Comparison of ENCODE assay signal across 1 cellular context in the genomic region with DNA sequence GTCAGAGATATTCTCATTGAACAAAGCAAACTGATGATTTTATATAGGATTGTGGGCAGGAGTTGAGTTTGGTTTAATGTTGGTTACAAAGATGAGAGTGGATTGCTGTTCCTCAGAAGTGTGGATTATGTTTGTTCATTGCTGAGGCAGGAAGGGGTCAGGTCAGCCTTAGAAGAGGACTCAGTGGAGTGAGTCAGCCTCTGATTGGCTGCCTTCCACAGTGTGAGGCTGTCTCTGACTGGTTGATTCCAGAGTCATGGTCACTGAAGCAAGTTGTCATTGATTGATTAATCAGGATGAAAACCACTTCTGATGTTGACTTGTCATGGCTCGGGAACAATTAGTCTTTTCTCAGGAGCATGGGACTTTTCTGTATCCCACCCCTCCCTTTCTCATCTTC.
TF ChIP-seq lines count a peak whose summit lies in the region.

No MANE protein-coding gene starts in this region.

TF ChIP-seq in endothelial cell of umbilical vein, 7 proteins besides CTCF, POLR2A, EP300 and RAD21:
- TF ChIP-seq POLR2AphosphoS5 (IDR thresholded peaks at IDR 0.05; ENCODE audit: insufficient read depth, low read depth, low read length) (no peak), JUN (IDR thresholded peaks at IDR 0.05; ENCODE audit: borderline replicate concordance, insufficient read depth, insufficient read length, low read depth) (no peak), GATA2 (IDR thresholded peaks at IDR 0.05; ENCODE audit: insufficient read depth, insufficient read length, low read depth, low read length) (no peak), EZH2 (IDR thresholded peaks at IDR 0.05; ENCODE audit: borderline replicate concordance, low read depth, low read length, severe bottlenecking) (no peak), MYC (IDR thresholded peaks at IDR 0.05; ENCODE audit: low read depth, low read length) (no peak), FOS (IDR thresholded peaks at IDR 0.05; ENCODE audit: borderline replicate concordance, insufficient read depth, low read length) (no peak)
- TF ChIP-seq, protein P1, sequence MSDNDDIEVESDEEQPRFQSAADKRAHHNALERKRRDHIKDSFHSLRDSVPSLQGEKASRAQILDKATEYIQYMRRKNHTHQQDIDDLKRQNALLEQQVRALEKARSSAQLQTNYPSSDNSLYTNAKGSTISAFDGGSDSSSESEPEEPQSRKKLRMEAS (IDR thresholded peaks at IDR 0.05; ENCODE audit: insufficient read depth, insufficient read length): no peak
